1 cellular context compared by ENCODE assay signal in genomic region chr20:41050361-41051019, GRCh38.
A peak's percentile ranks its signal among the peaks of the same experiment; 100 is the strongest.
TF ChIP-seq lines count a peak whose summit lies in the region.

No MANE protein-coding gene starts in this region.

TF ChIP-seq in SK-N-SH, 30 proteins besides CTCF, POLR2A, EP300 and RAD21 (continued from another document):
- TF ChIP-seq MAX (IDR thresholded peaks at IDR 0.05; ENCODE audit: low read depth) (no peak), TAF1 (IDR thresholded peaks at IDR 0.05; ENCODE audit: borderline replicate concordance, low read depth, low read length) (no peak), FOXM1 (IDR thresholded peaks at IDR 0.05; ENCODE audit: low read depth) (no peak), TCF12 (IDR thresholded peaks at IDR 0.05) (peak; percentile 36; the same call in 1 of the 2 replicates), POLR2AphosphoS5 (IDR thresholded peaks at IDR 0.05; ENCODE audit: low read depth, low read length) (peak; percentile 12; the same call in 1 of the 2 replicates)
